In the genomic region with DNA sequence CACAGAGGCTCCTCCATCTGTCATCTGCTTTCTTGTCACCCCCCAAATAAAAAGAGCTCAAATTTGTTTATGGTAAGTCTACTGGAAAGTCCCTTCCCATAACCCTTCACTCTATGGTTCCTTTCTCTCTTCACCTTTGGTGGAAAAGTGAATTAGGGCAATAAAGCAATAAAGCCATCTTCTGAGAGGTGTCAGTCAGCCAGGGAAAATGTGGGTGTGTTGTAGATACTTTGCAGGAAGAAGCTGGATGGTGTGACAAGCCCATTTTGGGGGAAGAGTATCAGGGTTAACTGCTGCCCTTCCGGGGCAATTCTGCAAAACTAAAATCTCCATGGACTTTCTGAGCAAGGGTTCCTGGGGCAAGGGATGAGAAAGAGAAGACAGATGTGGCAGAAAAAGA, we compare ENCODE assay signal across 17 cellular contexts.
"Had no signal": no experiment of that assay in that cellular context is flagged by ENCODE, and none has a peak within 500 bp of the region (broad histone marks: within the 10 kb centered on the region; RNA-seq: fewer than 3 reads in every experiment).

No MANE protein-coding gene starts in this region.

- H3K4me3 ChIP-seq: adrenal gland, heart right ventricle, left lung, lung, tibial artery had no signal

- H3K4me3 Mint-ChIP-seq: activated CD8-positive, alpha-beta T cell treated with anti-CD3 and anti-CD28 coated beads, Interleukin-2, amount 10 ng/mL, durations not matched to agents 7 days and 5 days; activated naive CD8-positive, alpha-beta T cell; activated T-cell treated with anti-CD3 and anti-CD28 coated beads, Interleukin-2, amount 50 U/mL, for 24 hours; activated T-helper 17 cell treated with anti-CD3 and anti-CD28 coated beads, Interleukin-2, amount 50 U/mL, for 72 hours; mesothelial cell of epicardium; nephron had no signal

- H3K4me1 Mint-ChIP-seq: activated T-helper 17 cell treated with anti-CD3 and anti-CD28 coated beads, Interleukin-2, amount 50 U/mL, for 72 hours; mesothelial cell of epicardium; nephron had no signal

- H3K4me1 ChIP-seq: adrenal gland, heart right ventricle, left lung, tibial artery had no signal

- H3K27me3 ChIP-seq: adrenal gland, left lung had no signal

- H3K9me3 Mint-ChIP-seq: activated T-cell treated with anti-CD3 and anti-CD28 coated beads, Interleukin-2, amount 50 U/mL, for 24 hours; activated T-helper 17 cell treated with anti-CD3 and anti-CD28 coated beads, Interleukin-2, amount 50 U/mL, for 72 hours; mesothelial cell of epicardium had no signal

- H3K36me3 Mint-ChIP-seq: activated naive CD8-positive, alpha-beta T cell; mesothelial cell of epicardium had no signal

- H3K9me3 ChIP-seq: adrenal gland, heart right ventricle, left lung, SK-N-SH, tibial artery had no signal

- H3K36me3 ChIP-seq: adrenal gland, heart right ventricle, left lung, tibial artery had no signal

- H3K27ac ChIP-seq: adrenal gland, heart right ventricle, left lung, tibial artery had no signal

- DNase-seq: activated CD4-positive, alpha-beta T cell treated with anti-CD3 and anti-CD28 coated beads for 1 hour; activated CD4-positive, alpha-beta T cell treated with anti-CD3 and anti-CD28 coated beads, Interleukin-2, amount 50 U/mL, for 1 hour; activated CD8-positive, alpha-beta T cell treated with anti-CD3 and anti-CD28 coated beads, Interleukin-2, amount 10 ng/mL, durations not matched to agents 7 days and 5 days; activated T-cell treated with anti-CD3 and anti-CD28 coated beads, Interleukin-2, amount 50 U/mL, for 24 hours; effector CD4-positive, alpha-beta T cell; heart right ventricle; left lung; SK-N-SH; stimulated activated CD4-positive, alpha-beta T cell treated with anti-CD3 and anti-CD28 coated beads, Interleukin-4, amount 100 ng/mL, for 4 hours; stimulated activated naive CD8-positive, alpha-beta T cell treated with anti-CD3 and anti-CD28 coated beads, Interleukin-15, Interleukin-2, amounts not matched to agents 100 U/mL and 50 U/mL, for 24 hours; tibial artery had no signal

- H3K4me2 ChIP-seq: SK-N-SH had no signal

- H3K27ac Mint-ChIP-seq: activated CD8-positive, alpha-beta T cell treated with anti-CD3 and anti-CD28 coated beads, Interleukin-2, amount 10 ng/mL, durations not matched to agents 7 days and 5 days; activated naive CD8-positive, alpha-beta T cell; activated T-cell treated with anti-CD3 and anti-CD28 coated beads, Interleukin-2, amount 50 U/mL, for 24 hours; activated T-helper 17 cell treated with anti-CD3 and anti-CD28 coated beads, Interleukin-2, amount 50 U/mL, for 72 hours; mesothelial cell of epicardium; nephron had no signal

- H3K9me2 ChIP-seq: SK-N-SH had no signal
